Comparison of ENCODE assay signal across 10 cellular contexts in the genomic region with DNA sequence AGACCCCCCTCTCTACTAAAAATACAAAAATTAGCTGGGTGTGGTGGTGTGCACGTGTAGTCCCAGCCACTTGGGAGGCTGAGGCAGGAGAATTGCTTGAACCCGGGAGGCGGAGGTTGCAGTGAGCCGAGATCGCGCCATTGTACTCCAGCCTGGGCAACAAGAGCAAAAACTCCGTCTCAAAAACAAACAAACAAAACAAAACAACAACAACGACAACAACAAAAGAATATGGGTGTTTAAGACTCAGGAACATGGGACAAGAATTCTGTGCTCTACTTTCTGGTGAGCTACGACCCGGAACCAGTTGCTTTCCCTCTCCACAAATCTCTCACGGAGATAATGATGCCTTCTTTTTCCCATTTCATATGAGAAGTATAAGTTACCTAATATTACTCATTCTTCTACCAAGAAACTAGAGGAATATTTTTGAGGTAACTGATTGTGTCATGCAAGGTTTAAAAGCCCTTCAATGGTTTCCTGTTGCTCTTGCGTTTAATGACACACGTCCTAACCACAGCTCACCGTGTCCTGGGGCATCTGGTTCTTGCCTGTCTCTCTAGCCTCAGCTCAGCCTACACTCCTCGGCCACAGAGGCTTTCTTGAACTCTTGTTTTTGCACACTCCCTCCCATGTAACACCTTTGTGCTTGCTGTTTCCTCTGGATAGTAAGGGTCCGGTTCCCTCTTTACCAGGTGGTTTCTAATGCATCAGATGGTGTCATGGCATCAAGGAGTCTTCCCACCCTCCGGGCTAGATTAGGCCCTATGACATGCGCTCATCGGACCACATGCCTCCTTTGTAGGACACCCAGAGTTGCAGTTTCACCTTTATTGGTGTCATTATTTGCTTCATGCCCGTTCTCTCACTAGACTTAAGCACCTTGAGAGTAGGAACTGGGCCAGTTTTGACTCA.
A peak's percentile ranks its signal among the peaks of the same experiment; 100 is the strongest.
DNase-seq lines count a peak whose midpoint lies in the region; ATAC-seq and TF ChIP-seq lines count a peak whose summit lies in the region.
"Had no signal": no experiment of that assay in that cellular context is flagged by ENCODE, and none has a peak within 500 bp of the region (broad histone marks: within the 10 kb centered on the region; RNA-seq: fewer than 3 reads in every experiment).

No MANE protein-coding gene starts in this region.

- in situ Hi-C loops in transverse colon (cut with MboI; ENCODE audit: low pct_ligation_motif_present in 1 of 4, low pct_unique_long_range_greater_than_20kb in 1 of 4, low sequenced_read_pairs in 3 of 4): no loop called here

- 71 to 77% methylated on average over 20 of the region's 20 CpGs for WGBS in lung, 2 donors
- WGBS in transverse colon (ENCODE audit: low coverage in 1 of 2), 2 donors: 75 to 81% methylated on average over 17 to 20 of the region's 20 CpGs
- WGBS in aorta, 2 donors: 87 to 91% methylated on average over 20 of the region's 20 CpGs

- peak overlapping the region in 1 of 2 donors; percentile 78 for H3K27ac ChIP-seq in lung (ENCODE audit: low read depth in 1 of 2, low read length in 1 of 2)
- H3K27ac ChIP-seq in transverse colon: peak overlapping the region; percentile 10 to 67 (median 54)
- no peak overlapping the region for H3K27ac ChIP-seq in aorta (ENCODE audit: low read depth in 1 of 2, low read length in 2 of 2)
- H3K27ac ChIP-seq: pancreas, SK-N-MC had no signal

- POLR2A ChIA-PET in HEK293T (lab: Yijun Ruan, JAX): no interaction called here

- H3K9me3 ChIP-seq in lung (ENCODE audit: control insufficient read depth in 2 of 2, insufficient read depth in 1 of 2, low read length in 1 of 2): no peaks in the 10 kb centered on the region
- H3K9me3 ChIP-seq in transverse colon: no peaks in the 10 kb centered on the region
- H3K9me3 ChIP-seq in aorta (ENCODE audit: control insufficient read depth, low read length): no peaks in the 10 kb centered on the region
- H3K9me3 ChIP-seq: pancreas had no signal

- TF ChIP-seq EP300 in transverse colon (IDR thresholded peaks at IDR 0.05; ENCODE audit: low read depth): peak; percentile 38

- CTCF ChIA-PET in HEK293T (lab: Yijun Ruan, JAX): no interaction called here

- peak; percentile 55 for ATAC-seq in GM19397 (IDR thresholded peaks at IDR 0.05; ENCODE audit: unreplicated experiment)
- peak; percentile 68 for ATAC-seq in HG03457 (IDR thresholded peaks at IDR 0.05; ENCODE audit: unreplicated experiment)
- ATAC-seq in lung (ENCODE audit: insufficient read depth, low FRiP score): peak; percentile 25
- no peak for ATAC-seq in aorta (ENCODE audit: low FRiP score)

- TF ChIP-seq CTCF in lung (IDR thresholded peaks at IDR 0.05; ENCODE audit: control extremely low read depth, extremely low read depth): no peak
- no peak for TF ChIP-seq CTCF in transverse colon (IDR thresholded peaks at IDR 0.05)

- TF ChIP-seq POLR2A in transverse colon (IDR thresholded peaks at IDR 0.05): no peak

- H3K27me3 ChIP-seq in lung (ENCODE audit: control insufficient read depth, insufficient read depth) (no peaks in the 10 kb centered on the region), transverse colon (no peaks in the 10 kb centered on the region), aorta (ENCODE audit: control insufficient read depth in 1 of 2, insufficient read depth in 2 of 2, low read length in 1 of 2) (no peaks in the 10 kb centered on the region)
- H3K27me3 ChIP-seq: pancreas had no signal

- DNase-seq in activated CD8-positive, alpha-beta memory T cell treated with anti-CD3 and anti-CD28 coated beads for 48 hours (ENCODE audit: low read depth in 2 of 3, low spot score in 2 of 3): peak; percentile 37 to 61 (median 48)
- DNase-seq in lung (ENCODE audit: low spot score) (no peak), transverse colon (peak; percentile 59), aorta (no peak), cerebellar cortex (ENCODE audit: low spot score) (no peak), HEK293T (ENCODE audit: extremely low spot score) (no peak)
- DNase-seq: pancreas had no signal

- H3K4me3 ChIP-seq in lung (no peak overlapping the region), transverse colon (no peak overlapping the region), aorta (ENCODE audit: low read length in 2 of 2) (no peak overlapping the region)
- H3K4me3 ChIP-seq: pancreas, SK-N-MC had no signal

- intact Hi-C loops in transverse colon (cut with DNase I; ENCODE audit: low total_unique reads): no loop called here
- intact Hi-C loops in aorta (cut with DNase I): loop anchor here in 1 of 2 donors (5.0 kb wide), 2 partner anchors 33 to 57 kb away; no protein-coding TSS in a partner anchor

- peaks cover 0 to 14% of the 10 kb centered on the region in 2 donors for H3K4me1 ChIP-seq in lung (ENCODE audit: control insufficient read depth in 2 of 2, insufficient read depth in 2 of 2, low read length in 2 of 2)
- H3K4me1 ChIP-seq in transverse colon: peaks cover 0 to 3% (median 0%) of the 10 kb centered on the region in 4 donors
- peaks cover 0 to 2% of the 10 kb centered on the region in 2 donors for H3K4me1 ChIP-seq in aorta (ENCODE audit: control insufficient read depth in 1 of 2, insufficient read depth in 2 of 2, low read length in 2 of 2)
- H3K4me1 ChIP-seq: pancreas had no signal

- H3K36me3 ChIP-seq in lung (ENCODE audit: control insufficient read depth in 2 of 2, insufficient read depth in 2 of 2, low read length in 2 of 2) (no peaks in the 10 kb centered on the region), transverse colon (no peaks in the 10 kb centered on the region), aorta (ENCODE audit: control insufficient read depth in 1 of 2, insufficient read depth in 2 of 2, low read length in 1 of 2) (no peaks in the 10 kb centered on the region)
- H3K36me3 ChIP-seq: pancreas had no signal

TF ChIP-seq in HEK293T, 16 proteins besides CTCF, POLR2A, EP300 and RAD21:
- TF ChIP-seq FOXA1 (IDR thresholded peaks at IDR 0.05): no peak
- no peak for TF ChIP-seq NFRKB (IDR thresholded peaks at IDR 0.05)
- TF ChIP-seq FOXM1 (IDR thresholded peaks at IDR 0.05; ENCODE audit: borderline replicate concordance): no peak
- no peak for TF ChIP-seq FOXK2 (IDR thresholded peaks at IDR 0.05)
- no peak for TF ChIP-seq TARDBP (IDR thresholded peaks at IDR 0.05)
- TF ChIP-seq LEF1 (IDR thresholded peaks at IDR 0.05; ENCODE audit: borderline replicate concordance): no peak
- TF ChIP-seq BHLHE40 (IDR thresholded peaks at IDR 0.05; ENCODE audit: borderline replicate concordance): no peak
- no peak for TF ChIP-seq L3MBTL2 (conservative IDR thresholded peaks at IDR 0.05)
- no peak for TF ChIP-seq ARNT (IDR thresholded peaks at IDR 0.05)
- no peak for TF ChIP-seq ELF4 (IDR thresholded peaks at IDR 0.05)
- TF ChIP-seq ZNF384 (IDR thresholded peaks at IDR 0.05): no peak
- no peak for TF ChIP-seq SUZ12 (IDR thresholded peaks at IDR 0.05)
- no peak for TF ChIP-seq HDGF (IDR thresholded peaks at IDR 0.05; ENCODE audit: borderline replicate concordance)
- TF ChIP-seq SP1 (IDR thresholded peaks at IDR 0.05): no peak

Comparison
In these comparisons a context has a peak if more than half of its experiments do, and no peak if none do; other contexts are left out.
1. DNase-seq: peak in activated CD8-positive, alpha-beta memory T cell treated with anti-CD3 and anti-CD28 coated beads for 48 hours (3 of 3) and transverse colon (single experiment); none in lung (single experiment), aorta (0 of 2), cerebellar cortex (single experiment) and HEK293T (single experiment).
2. H3K27ac ChIP-seq: peak in transverse colon (4 of 4); none in aorta (0 of 2).